Comparison of ENCODE assay signal across 15 cellular contexts in genomic region chr3:66431494-66431893, GRCh38.
A peak's percentile ranks its signal among the peaks of the same experiment; 100 is the strongest.
DNase-seq lines count a peak whose midpoint lies in the region; ATAC-seq and TF ChIP-seq lines count a peak whose summit lies in the region.
"Had no signal": no experiment of that assay in that cellular context is flagged by ENCODE, and none has a peak within 500 bp of the region (broad histone marks: within the 10 kb centered on the region; RNA-seq: fewer than 3 reads in every experiment).

No MANE protein-coding gene starts in this region.

- BruUV-seq in MCF 10A (replicated peaks; lab: Mats Ljungman, UMichigan): no TSS peak

- WGBS in H9 (ENCODE audit: extremely low coverage, insufficient read length, low lambda C conversion rate): no CpG with 5 or more reads among the region's 3 CpGs

- no peaks in the 10 kb centered on the region for H3K27me3 ChIP-seq in H9 (ENCODE audit: insufficient read depth, low read length)
- H3K27me3 ChIP-seq: upper lobe of left lung had no signal

- H2AFZ ChIP-seq in H9 (ENCODE audit: low read length): no peak overlapping the region

- H3K4me1 ChIP-seq in H9 (ENCODE audit: insufficient read depth, low read length): peaks cover 23% of the 10 kb centered on the region

- H2BK5ac ChIP-seq in H9 (ENCODE audit: insufficient read length, low read length): no peak overlapping the region

- H3K4ac ChIP-seq in H9 (ENCODE audit: low read depth, low read length): no peak overlapping the region

- H3K79me1 ChIP-seq in H9 (ENCODE audit: insufficient read depth, low read depth, low read length, poor library complexity, severe bottlenecking): peaks cover 13% of the 10 kb centered on the region

- H3K27me3 Mint-ChIP-seq in MCF 10A (ENCODE audit: insufficient read depth, unreplicated experiment) (no peaks in the 10 kb centered on the region), H9 (ENCODE audit: low read depth) (no peaks in the 10 kb centered on the region; the same call in 1 of the 2 replicates)

- no peak overlapping the region for H4K8ac ChIP-seq in H9 (replicated peaks; ENCODE audit: insufficient read length, low read depth, low read length)

- no peak overlapping the region for H3K4me3 Mint-ChIP-seq in MCF 10A (ENCODE audit: unreplicated experiment)
- H3K4me3 Mint-ChIP-seq in H9: no peak overlapping the region
- H3K4me3 Mint-ChIP-seq: nephron progenitor cell had no signal

- H2BK20ac ChIP-seq in H9 (ENCODE audit: low read depth, low read length, poor library complexity, severe bottlenecking): no peak overlapping the region

- no peak overlapping the region for H2BK15ac ChIP-seq in H9 (ENCODE audit: low read depth, low read length)

- no peak overlapping the region for H2AK5ac ChIP-seq in H9 (ENCODE audit: insufficient read length, low read length)

- H4K20me1 ChIP-seq in H9 (ENCODE audit: control insufficient read depth, insufficient read depth, insufficient read length): no peaks in the 10 kb centered on the region

- peaks cover 55% of the 10 kb centered on the region for H3K79me2 ChIP-seq in H9 (ENCODE audit: insufficient read depth, low read length)

- H2BK120ac ChIP-seq in H9 (ENCODE audit: low read depth, low read length, poor library complexity, severe bottlenecking): no peak overlapping the region

- H3K4me2 ChIP-seq in H9 (ENCODE audit: insufficient read depth, insufficient read length, low read length): no peak overlapping the region
- H3K4me2 ChIP-seq: KMS-11 had no signal

- H4K5ac ChIP-seq in H9 (ENCODE audit: insufficient read length, low read depth, low read length): no peak overlapping the region

- no peak overlapping the region for H3K27ac ChIP-seq in H9 (ENCODE audit: insufficient read length, low read depth, low read length)
- H3K27ac ChIP-seq: KMS-11, upper lobe of left lung, VCaP had no signal

- no peak for TF ChIP-seq CTCF in MCF 10A (IDR thresholded peaks at IDR 0.05; ENCODE audit: unreplicated experiment)
- no peak for TF ChIP-seq CTCF in H9 (conservative IDR thresholded peaks at IDR 0.05)

- intact Hi-C loops in MCF 10A (cut with micrococcal nuclease): no loop called here

- H3K36me3 Mint-ChIP-seq in MCF 10A (ENCODE audit: insufficient read depth, unreplicated experiment): no peaks in the 10 kb centered on the region
- H3K36me3 Mint-ChIP-seq in H9 (ENCODE audit: insufficient read depth in 1 of 3, low read depth in 3 of 3): peaks cover 17 to 58% (median 45%) of the 10 kb centered on the region in 3 experiments

- peak; percentile 58 for DNase-seq in A172 (ENCODE audit: low spot score)
- DNase-seq in HCEC 1CT: peak; percentile 80
- DNase-seq in MCF 10A (ENCODE audit: unreplicated experiment): peak; percentile 67
- peak; percentile 65 for DNase-seq in kidney tubule cell (ENCODE audit: low spot score)
- DNase-seq in activated CD4-positive, alpha-beta T cell treated with anti-CD3 and anti-CD28 coated beads for 1 hour: no peak
- DNase-seq in H9: no peak
- DNase-seq in globus pallidus (ENCODE audit: low spot score): no peak
- DNase-seq: amniotic stem cell; effector CD8-positive, alpha-beta T cell; NCI-H1930; nephron progenitor cell had no signal

- POLR2A ChIA-PET in MCF 10A (lab: Yijun Ruan, JAX): no interaction called here

- H3K23ac ChIP-seq in H9 (ENCODE audit: insufficient read length, low read depth, low read length): no peak overlapping the region

- no peak overlapping the region for H3T11ph ChIP-seq in H9 (ENCODE audit: low read length)

- no peak overlapping the region for H3K56ac ChIP-seq in H9 (ENCODE audit: insufficient read length, low read depth, low read length)

- H3K18ac ChIP-seq in H9 (ENCODE audit: insufficient read length, low read depth, low read length): no peak overlapping the region

- no peak overlapping the region for H2BK12ac ChIP-seq in H9 (ENCODE audit: insufficient read length, low read depth, low read length)

- H3K9me3 ChIP-seq in H9 (ENCODE audit: control insufficient read depth, low read depth, low read length): no peaks in the 10 kb centered on the region
- H3K9me3 ChIP-seq: upper lobe of left lung had no signal

- peaks cover 48% of the 10 kb centered on the region for H3K4me1 Mint-ChIP-seq in MCF 10A (ENCODE audit: insufficient read depth, unreplicated experiment)
- H3K4me1 Mint-ChIP-seq in H9: peaks cover 71 to 72% of the 10 kb centered on the region in 2 experiments

- peak overlapping the region; percentile 93 for H3K27ac Mint-ChIP-seq in MCF 10A (ENCODE audit: low read depth, unreplicated experiment)
- H3K27ac Mint-ChIP-seq in H9: peak overlapping the region in 1 of 3 experiments; percentile 54; a peak in 2 of 7 replicates

- no peak for ATAC-seq in GM19328 (IDR thresholded peaks at IDR 0.05; ENCODE audit: unreplicated experiment)

- H3K14ac ChIP-seq in H9 (ENCODE audit: insufficient read depth, low read length): no peak overlapping the region

- H3K9ac ChIP-seq in H9 (ENCODE audit: extremely low read depth, insufficient read length, low read length): no peak overlapping the region
- H3K9ac ChIP-seq: KMS-11 had no signal

- no peaks in the 10 kb centered on the region for H3K23me2 ChIP-seq in H9 (ENCODE audit: insufficient read length, low read depth, low read length, poor library complexity, severe bottlenecking)

- H3K9me3 Mint-ChIP-seq in MCF 10A (ENCODE audit: unreplicated experiment): no peaks in the 10 kb centered on the region
- H3K9me3 Mint-ChIP-seq in H9: no peaks in the 10 kb centered on the region; a peak in 1 of 5 replicates
- H3K9me3 Mint-ChIP-seq: nephron progenitor cell had no signal

- CTCF ChIA-PET in MCF 10A (lab: Yijun Ruan, JAX): interaction anchor here (0.6 to 3.2 kb wide), 5 partner anchors 9 to 391 kb away, joined by 3 to 12 read pairs (median 4); no protein-coding TSS in a partner anchor

- no peak overlapping the region for H4K91ac ChIP-seq in H9 (ENCODE audit: insufficient read length, low read depth, low read length)

Comparison
In these comparisons a context has a peak if more than half of its experiments do, and no peak if none do; other contexts are left out.
1. DNase-seq: peak in A172 (single experiment), HCEC 1CT (single experiment), MCF 10A (single experiment) and kidney tubule cell (single experiment); none in activated CD4-positive, alpha-beta T cell treated with anti-CD3 and anti-CD28 coated beads for 1 hour (single experiment), H9 (single experiment) and globus pallidus (single experiment).